In genomic region chr1:34162852-34163766, GRCh38 we compare ENCODE assay signal across 8 cellular contexts. TPM values are rescaled to one million over a fixed set of nuclear protein-coding genes. Genes with fewer than 3 reads are reported as not detected.
DNase-seq lines count a peak whose midpoint lies in the region; ATAC-seq and TF ChIP-seq lines count a peak whose summit lies in the region.

No MANE protein-coding gene starts in this region.

- H3K9me3 ChIP-seq in adrenal gland (replicated peaks in 1 of 3): no peaks in the 10 kb centered on the region

- ATAC-seq in GM21576 (IDR thresholded peaks at IDR 0.05; ENCODE audit: unreplicated experiment) (peak; percentile 44), left ventricle myocardium superior (peak; percentile 95), GM18861 (IDR thresholded peaks at IDR 0.05; ENCODE audit: unreplicated experiment) (no peak)

- intact Hi-C loops in adrenal gland (cut with DNase I) (loop anchor here in 1 of 2 donors (5.0 kb wide), 2 partner anchors 426 to 531 kb away; no protein-coding TSS in a partner anchor), left ventricle myocardium superior (cut with micrococcal nuclease) (no loop called here), posterior vena cava (cut with DNase I) (loop anchor here (5.0 to 10.0 kb wide), 2 partner anchors 426 to 528 kb away; no protein-coding TSS in a partner anchor)

- H3K4me1 ChIP-seq in adrenal gland (replicated peaks in 1 of 2): peaks cover 14 to 18% of the 10 kb centered on the region in 2 donors

- DNase-seq in DMS79 (lab: John Stamatoyannopoulos, UW) (peak; percentile 73), NCI-H2029 treated with DMSO at 0.1 percent for 48 hours (lab: John Stamatoyannopoulos, UW) (peak; percentile 45), adrenal gland (peak; percentile 79 to 90 (median 86)), left ventricle myocardium superior (peak; percentile 72), posterior vena cava (ENCODE audit: low spot score) (peak; percentile 94), NCI-H2171 (lab: John Stamatoyannopoulos, UW) (no peak)

- no peak overlapping the region for H3K27ac ChIP-seq in adrenal gland

- no peaks in the 10 kb centered on the region for H3K27me3 ChIP-seq in adrenal gland

- WGBS in adrenal gland, 4 donors: 2 to 9% (median 3%) methylated on average over 25 to 46 of the region's 46 CpGs

- TF ChIP-seq CTCF in adrenal gland (IDR thresholded peaks at IDR 0.05): peak; percentile 57 to 77 (median 74)

- peak overlapping the region in 3 of 4 donors; percentile 10 to 56 (median 29) for H3K4me3 ChIP-seq in adrenal gland

- H3K36me3 ChIP-seq in adrenal gland (replicated peaks in 1 of 2): no peaks in the 10 kb centered on the region

- TF ChIP-seq POLR2A in adrenal gland (IDR thresholded peaks at IDR 0.05): peak in 1 of 2 donors; percentile 45

RNA-seq across cellular contexts. Expression of gene CSMD2, which starts 1.9 kb away (rescaled TPM):
- 1 to 10 TPM in 7 of 8 donors, under 1 TPM in 1; 0.88 to 5.1 (median 1.7) TPM for total RNA-seq in adrenal gland
- 1 to 10 TPM in 1 of 3 donors, under 1 TPM in 2; 0.35 to 1.4 (median 0.71) TPM for polyA plus RNA-seq in adrenal gland
- total RNA-seq in left ventricle myocardium superior: 0.22 TPM
- total RNA-seq in posterior vena cava: 1 to 10 TPM; 2.4 to 3.1 TPM

RNA-seq across cellular contexts. Expression of gene C1orf94, which starts 13.6 kb away (rescaled TPM):
- under 1 TPM in 1 of 8 donors, not detected in 7; 0.14 TPM for total RNA-seq in adrenal gland
- polyA plus RNA-seq in adrenal gland: under 1 TPM in 1 of 3 donors, not detected in 2; 0.07 TPM
- not detected for total RNA-seq in left ventricle myocardium superior
- not detected for total RNA-seq in posterior vena cava
